In genomic region chr17:28372203-28372944, GRCh38 we compare ENCODE assay signal across 8 cellular contexts. TPM values are rescaled to one million over a fixed set of nuclear protein-coding genes. Genes with fewer than 3 reads are reported as not detected.
DNase-seq lines count a peak whose midpoint lies in the region; ATAC-seq, FAIRE-seq and TF ChIP-seq lines count a peak whose summit lies in the region.

No MANE protein-coding gene starts in this region.

- no peaks in the 10 kb centered on the region for H3K79me2 ChIP-seq in OCI-LY7 (ENCODE audit: insufficient read depth, low read depth, low read length)

- H3K9me2 ChIP-seq in OCI-LY7 (ENCODE audit: insufficient read depth, low read length), result no peaks in the 10 kb centered on the region

- no peaks in the 10 kb centered on the region for H3K36me3 ChIP-seq in OCI-LY7 (ENCODE audit: insufficient read depth, low read length)
- no peaks in the 10 kb centered on the region for H3K36me3 ChIP-seq in mucosa of stomach (ENCODE audit: control insufficient read depth, insufficient read depth, low read length)
- no peaks in the 10 kb centered on the region for H3K36me3 ChIP-seq in uterus

- TF ChIP-seq POLR2A in uterus (IDR thresholded peaks at IDR 0.05), result no peak

- H4K20me1 ChIP-seq in OCI-LY7 (ENCODE audit: insufficient read depth, low read length), result no peaks in the 10 kb centered on the region

- no TSS peak for BruUV-seq in OCI-LY7 (replicated peaks; lab: Mats Ljungman, UMichigan)

- H2AFZ ChIP-seq in OCI-LY7 (ENCODE audit: low read length), result peak overlapping the region; percentile 72

- FAIRE-seq in HTR-8/SVneo (lab: Jason Lieb, UNC), result no peak

- intact Hi-C loops in OCI-LY7 (cut with micrococcal nuclease; ENCODE audit: unreplicated experiment) (no loop called here), uterus (cut with DNase I; ENCODE audit: low total_unique reads) (no loop called here)

- TF ChIP-seq CTCF in OCI-LY7 (conservative IDR thresholded peaks at IDR 0.05; ENCODE audit: low read length) (no peak), uterus (IDR thresholded peaks at IDR 0.05) (no peak)

- CTCF ChIA-PET in OCI-LY7 (lab: Charles Lee; ENCODE audit: unreplicated experiment), result no interaction called here

- H3K4me3 ChIP-seq in OCI-LY7 (ENCODE audit: low read depth, low read length, poor library complexity, severe bottlenecking), result peak overlapping the region; percentile 80
- H3K4me3 ChIP-seq in mucosa of stomach (ENCODE audit: low read length), result no peak overlapping the region
- peak overlapping the region; percentile 50 to 55 for H3K4me3 ChIP-seq in uterus

- H3K27me3 ChIP-seq in mucosa of stomach (ENCODE audit: control insufficient read depth, insufficient read depth, low read length), result peaks cover 26% of the 10 kb centered on the region
- H3K27me3 ChIP-seq in uterus, result no peaks in the 10 kb centered on the region

- DNase-seq in ELR (ENCODE audit: low read depth), result peak; percentile 61
- DNase-seq in OCI-LY7 (ENCODE audit: low spot score), result peak; percentile 41
- no peak for DNase-seq in uterus
- DNase-seq in HTR-8/SVneo (ENCODE audit: insufficient read length, low spot score), result no peak
- DNase-seq in NCI-H1694 treated with DMSO at 0.1 percent for 48 hours (lab: John Stamatoyannopoulos, UW), result no peak

- H3K4me1 ChIP-seq in OCI-LY7 (ENCODE audit: insufficient read depth, low read length, poor library complexity, severe bottlenecking), result peaks cover 20% of the 10 kb centered on the region
- H3K4me1 ChIP-seq in mucosa of stomach (ENCODE audit: control insufficient read depth, insufficient read depth, low read length), result peaks cover 11% of the 10 kb centered on the region
- H3K4me1 ChIP-seq in uterus, result peaks cover 5 to 10% of the 10 kb centered on the region in 2 donors

- H3K4me2 ChIP-seq in OCI-LY7 (ENCODE audit: low read length), result peak overlapping the region; percentile 91

- peak; percentile 8 for ATAC-seq in GM21619 (IDR thresholded peaks at IDR 0.05; ENCODE audit: unreplicated experiment)

- peak overlapping the region; percentile 55 for H3K9ac ChIP-seq in mucosa of stomach (ENCODE audit: low read length)

- POLR2A ChIA-PET in OCI-LY7 (lab: Charles Lee), result no interaction called here

- H3K27ac ChIP-seq in OCI-LY7 (ENCODE audit: low read depth, low read length, poor library complexity, severe bottlenecking) (peak overlapping the region; percentile 30), cingulate gyrus (ENCODE audit: low read depth, low read length) (peak overlapping the region; percentile 88), uterus (peak overlapping the region; percentile 77 to 83)

- no peaks in the 10 kb centered on the region for H3K9me3 ChIP-seq in OCI-LY7 (ENCODE audit: low read length)
- H3K9me3 ChIP-seq in mucosa of stomach (ENCODE audit: control insufficient read depth, low read length), result no peaks in the 10 kb centered on the region
- H3K9me3 ChIP-seq in uterus, result no peaks in the 10 kb centered on the region

RNA-seq across cellular contexts. Expression of gene SARM1, which starts 0.9 kb away (rescaled TPM):
- total RNA-seq in OCI-LY7 (2014; rRNA removed; shearing (Covaris generic)), result 4.7 and 7.5 TPM in 2 replicates
- total RNA-seq in OCI-LY7 (2022), result 21.3 and 21.7 TPM in 2 replicates
- total RNA-seq in uterus, result 10 to 100 TPM in 3 of 4 donors, 1 to 10 TPM in 1; 5.3 to 24.4 (median 17.2) TPM

RNA-seq across cellular contexts. Expression of gene VTN, which starts 2.3 kb away (rescaled TPM):
- not detected in 2 replicates for total RNA-seq in OCI-LY7 (2014; rRNA removed; shearing (Covaris generic))
- total RNA-seq in OCI-LY7 (2022) (0.40 TPM in 1 of 2 replicates, not detected in the other), uterus (1 to 10 TPM in 1 of 4 donors, under 1 TPM in 2, not detected in 1; 0.51 to 2.1 (median 0.69) TPM)

RNA-seq across cellular contexts. Expression of gene SEBOX, which starts 7.4 kb away (rescaled TPM):
- total RNA-seq in OCI-LY7 (2014; rRNA removed; shearing (Covaris generic)), result not detected in 2 replicates
- total RNA-seq in OCI-LY7 (2022) (not detected in 2 replicates), uterus (not detected)

RNA-seq across cellular contexts. Expression of gene POLDIP2, which starts 15.0 kb away (rescaled TPM):
- total RNA-seq in OCI-LY7 (2014; rRNA removed; shearing (Covaris generic)), result 82.2 and 88.8 TPM in 2 replicates
- total RNA-seq in OCI-LY7 (2022) (85.0 and 89.2 TPM in 2 replicates), uterus (10 to 100 TPM; 37.7 to 53.0 (median 41.2) TPM)

RNA-seq across cellular contexts. Expression of gene SLC46A1, which starts 33.6 kb away (rescaled TPM):
- 0.85 and 1.5 TPM in 2 replicates for total RNA-seq in OCI-LY7 (2014; rRNA removed; shearing (Covaris generic))
- 1.2 and 2.2 TPM in 2 replicates for total RNA-seq in OCI-LY7 (2022)
- 10 to 100 TPM in 1 of 4 donors, 1 to 10 TPM in 3; 1.5 to 17.6 (median 4.7) TPM for total RNA-seq in uterus

Comparison
In these comparisons a context has a peak if more than half of its experiments do, and no peak if none do; other contexts are left out.
1. DNase-seq: peak in ELR (single experiment) and OCI-LY7 (single experiment); none in uterus (0 of 2), HTR-8/SVneo (single experiment) and NCI-H1694 treated with DMSO at 0.1 percent for 48 hours (single experiment).
2. H3K27ac ChIP-seq: peak in every context shown above with its lines; median percentile 88 in cingulate gyrus; 80 in uterus; 30 in OCI-LY7.